9 cellular contexts compared by ENCODE assay signal in the genomic region with DNA sequence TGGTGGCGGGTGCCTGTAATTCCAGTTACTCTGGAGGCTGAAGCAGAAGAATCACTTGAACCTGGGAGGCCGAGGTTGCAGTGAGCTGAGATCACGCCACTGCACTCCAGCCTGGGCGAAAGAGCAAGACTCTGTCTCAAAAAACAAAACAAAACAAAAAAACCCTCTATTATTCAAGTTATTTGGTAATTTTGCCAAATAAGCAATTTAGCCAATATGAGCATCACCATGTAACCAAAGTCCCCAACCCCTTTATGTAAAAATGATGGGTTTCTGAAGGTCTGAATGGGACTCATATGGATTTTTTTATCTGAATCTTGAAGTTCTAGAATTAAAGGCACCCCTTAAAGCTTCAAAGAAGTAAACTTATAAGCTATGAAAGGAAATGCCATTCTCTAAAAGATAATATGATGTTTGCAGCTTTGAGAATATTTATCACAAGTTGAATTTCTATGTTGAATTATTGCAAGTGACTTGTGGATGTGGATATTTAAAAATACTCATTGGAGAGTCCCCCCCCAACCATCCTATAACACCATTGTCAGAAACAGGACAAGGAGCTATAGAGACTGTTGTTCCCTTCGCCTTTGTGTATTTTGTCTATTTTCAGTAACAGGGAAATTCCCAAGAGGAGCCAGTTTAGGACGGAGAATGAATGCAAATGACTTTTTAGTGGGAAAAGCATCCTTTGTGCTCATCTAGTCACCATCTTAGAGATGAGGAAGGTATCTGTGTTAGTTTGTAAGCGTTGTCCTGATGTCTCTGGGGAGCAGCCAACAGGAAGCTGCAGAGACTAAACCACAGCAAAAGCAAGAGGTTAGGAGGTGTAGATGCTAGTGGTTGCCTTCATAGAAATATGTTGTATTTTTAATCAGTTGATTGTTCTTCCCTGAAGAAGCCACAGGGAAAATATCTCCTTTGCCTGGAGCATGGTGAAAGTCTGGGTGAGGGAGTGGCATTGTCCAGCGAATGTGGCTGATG.
A peak's percentile ranks its signal among the peaks of the same experiment; 100 is the strongest.
DNase-seq lines count a peak whose midpoint lies in the region; ATAC-seq and TF ChIP-seq lines count a peak whose summit lies in the region.
"Had no signal": no experiment of that assay in that cellular context is flagged by ENCODE, and none has a peak within 500 bp of the region (broad histone marks: within the 10 kb centered on the region; RNA-seq: fewer than 3 reads in every experiment).

No MANE protein-coding gene starts in this region.

- peaks cover 8% of the 10 kb centered on the region for H3K36me3 Mint-ChIP-seq in T-helper 17 cell (ENCODE audit: low read depth)

- H3F3A ChIP-seq in DOHH2 (ENCODE audit: control insufficient read depth, insufficient read depth): no peaks in the 10 kb centered on the region; the same call in 1 of the 2 replicates

- peaks cover 56% of the 10 kb centered on the region for H3K79me2 ChIP-seq in DOHH2 (ENCODE audit: control insufficient read depth, low read length)

- H3K27me3 ChIP-seq in DOHH2 (ENCODE audit: control insufficient read depth, low read length) (no peaks in the 10 kb centered on the region), H7 (ENCODE audit: control insufficient read depth, insufficient read depth, low read length) (no peaks in the 10 kb centered on the region)

- H3K4me3 Mint-ChIP-seq in T-helper 17 cell: peak overlapping the region; percentile 79

- H3K9me3 ChIP-seq in DOHH2 (ENCODE audit: control insufficient read depth, insufficient read depth, low read length) (no peaks in the 10 kb centered on the region), T-helper 17 cell (ENCODE audit: control insufficient read depth, low read length, poor library complexity, severe bottlenecking) (no peaks in the 10 kb centered on the region)

- no peaks in the 10 kb centered on the region for H3K27me3 Mint-ChIP-seq in T-helper 17 cell

- DNase-seq in T-helper 17 cell (no peak), midbrain (lab: John Stamatoyannopoulos, UW) (peak; percentile 73), H7 (no peak), ecto neural progenitor cell (ENCODE audit: low spot score) (no peak)
- DNase-seq: NCI-H345 had no signal

- no peak overlapping the region; the same call in 1 of the 2 replicates for H3K27ac ChIP-seq in DOHH2 (ENCODE audit: low read depth, low read length)

- H4K20me1 ChIP-seq in DOHH2 (ENCODE audit: control insufficient read depth, insufficient read depth, low read depth, low read length): peaks cover 3% of the 10 kb centered on the region; the same call in 1 of the 2 replicates

- H3K4me1 ChIP-seq in DOHH2 (ENCODE audit: control insufficient read depth, low read length): peaks cover 31% of the 10 kb centered on the region

- ATAC-seq in GM21423 (IDR thresholded peaks at IDR 0.05; ENCODE audit: unreplicated experiment): peak; percentile 79
- ATAC-seq in T-helper 17 cell: peak; percentile 87
- ATAC-seq in HG02571 (IDR thresholded peaks at IDR 0.05; ENCODE audit: unreplicated experiment): no peak

- peaks cover 31% of the 10 kb centered on the region for H3K4me1 Mint-ChIP-seq in T-helper 17 cell

- peak overlapping the region; percentile 63 for H3K27ac Mint-ChIP-seq in T-helper 17 cell
- H3K27ac Mint-ChIP-seq: activated T-helper 2 cell treated with anti-CD3 and anti-CD28 coated beads, Interferon-gamma antibody, Interleukin-2, Interleukin-4, amounts not matched to agents 10 μg/mL and 5 μg/mL and 100 μg/mL, durations not matched to agents 14 hours and 24 hours and 36 hours had no signal

- H3K36me3 ChIP-seq in DOHH2 (ENCODE audit: control insufficient read depth, low read length): peaks cover 27% of the 10 kb centered on the region
- no peaks in the 10 kb centered on the region; the same call in 1 of the 2 replicates for H3K36me3 ChIP-seq in H7 (replicated peaks; ENCODE audit: control insufficient read depth, insufficient read depth, low read length)

- no peak for TF ChIP-seq CTCF in DOHH2 (IDR thresholded peaks at IDR 0.05; ENCODE audit: low read depth, low read length, poor library complexity, severe bottlenecking)

- H3K4me2 ChIP-seq in DOHH2 (ENCODE audit: low read length): peak overlapping the region; percentile 51

- no peaks in the 10 kb centered on the region for H3K9me2 ChIP-seq in DOHH2 (replicated peaks; ENCODE audit: control insufficient read depth, low read length)

- peak overlapping the region; percentile 35 for H3K4me3 ChIP-seq in DOHH2 (ENCODE audit: low read length)
- H3K4me3 ChIP-seq in H7 (ENCODE audit: insufficient read depth, low read depth, low read length): no peak overlapping the region
